In genomic region chr3:44976002-44976815, GRCh38 we compare ENCODE assay signal across 1 cellular context.
TF ChIP-seq lines count a peak whose summit lies in the region.

Gene EXOSC7 (plus strand): TSS chr3:44976244. CDS start chr3:44976278, 34 bp downstream.
Gene ZDHHC3 (minus strand): TSS chr3:44976174. CDS start chr3:44959436, 16,738 bp downstream.

TF ChIP-seq in HEK293, 187 proteins besides CTCF, POLR2A, EP300 and RAD21 (continued from another document):
- TF ChIP-seq ZNF629 (tag by site-specific recombination; IDR thresholded peaks at IDR 0.05), result no peak
- TF ChIP-seq KLF16 (tag by site-specific recombination; IDR thresholded peaks at IDR 0.05), result 0 out of 2 replicates have a peak, but pooled peaks have one; percentile 32
- no peak for TF ChIP-seq ZNF473 (tag by site-specific recombination; IDR thresholded peaks at IDR 0.05)
- TF ChIP-seq ZNF354C (tag by site-specific recombination; IDR thresholded peaks at IDR 0.05; ENCODE audit: borderline replicate concordance, low read depth), result no peak
- TF ChIP-seq ZBTB26 (tag by site-specific recombination; optimal IDR thresholded peaks at IDR 0.05), result peak; percentile 63
- no peak for TF ChIP-seq ZNF48 (tag by site-specific recombination; IDR thresholded peaks at IDR 0.05)
- no peak for TF ChIP-seq ZNF621 (tag by site-specific recombination; IDR thresholded peaks at IDR 0.05)
- peak; percentile 21; the same call in 1 of the 2 replicates for TF ChIP-seq ZXDB (tag by site-specific recombination; IDR thresholded peaks at IDR 0.05)
- TF ChIP-seq ZNF146 (tag by site-specific recombination; IDR thresholded peaks at IDR 0.05), result no peak
- no peak for TF ChIP-seq ZNF221 (tag by site-specific recombination; IDR thresholded peaks at IDR 0.05; ENCODE audit: borderline replicate concordance)
- peak; percentile 68 for TF ChIP-seq YY2 (tag by site-specific recombination; IDR thresholded peaks at IDR 0.05)
- TF ChIP-seq ZNF16 (tag by site-specific recombination; IDR thresholded peaks at IDR 0.05; ENCODE audit: low read depth), result no peak
- TF ChIP-seq KLF8 (tag by site-specific recombination; IDR thresholded peaks at IDR 0.05), result peak; percentile 54; the same call in 1 of the 2 replicates
- no peak for TF ChIP-seq BCL6B (tag by site-specific recombination; IDR thresholded peaks at IDR 0.05)
- TF ChIP-seq ZNF501 (tag by site-specific recombination; IDR thresholded peaks at IDR 0.05), result 0 out of 2 replicates have a peak, but pooled peaks have one; percentile 15
- TF ChIP-seq SP2 (tag by site-specific recombination; IDR thresholded peaks at IDR 0.05), result peak; percentile 19; the same call in 1 of the 2 replicates
- no peak for TF ChIP-seq ZNF184 (tag by site-specific recombination; IDR thresholded peaks at IDR 0.05)
- peak; percentile 27; the same call in 1 of the 2 replicates for TF ChIP-seq ZBTB20 (tag by site-specific recombination; IDR thresholded peaks at IDR 0.05)
- peak; percentile 17; the same call in 1 of the 2 replicates for TF ChIP-seq INSM2 (tag by site-specific recombination; IDR thresholded peaks at IDR 0.05)
- peak; percentile 65 for TF ChIP-seq ZNF335 (tag by site-specific recombination; conservative IDR thresholded peaks at IDR 0.05)
- TF ChIP-seq ZNF521 (tag by site-specific recombination; IDR thresholded peaks at IDR 0.05), result no peak
- peak; percentile 78 for TF ChIP-seq PATZ1 (tag by site-specific recombination; IDR thresholded peaks at IDR 0.05)
- no peak for TF ChIP-seq HOXA7 (CRISPR knock-in tag; IDR thresholded peaks at IDR 0.05; ENCODE audit: borderline replicate concordance)
- peak; percentile 82 for TF ChIP-seq KLF9 (tag by site-specific recombination; IDR thresholded peaks at IDR 0.05; ENCODE audit: low read depth)
- no peak for TF ChIP-seq WT1 (tag by site-specific recombination; IDR thresholded peaks at IDR 0.05)
- no peak for TF ChIP-seq ZNF777 (tag by site-specific recombination; IDR thresholded peaks at IDR 0.05; ENCODE audit: borderline replicate concordance)
- no peak for TF ChIP-seq ZNF148 (tag by site-specific recombination; IDR thresholded peaks at IDR 0.05; ENCODE audit: borderline replicate concordance)
- no peak for TF ChIP-seq MEIS1 (CRISPR knock-in tag; IDR thresholded peaks at IDR 0.05; ENCODE audit: borderline replicate concordance)
- TF ChIP-seq EGR2 (tag by site-specific recombination; IDR thresholded peaks at IDR 0.05; ENCODE audit: low read depth), result no peak
